Comparison of ENCODE assay signal across 18 cellular contexts in genomic region chr17:45869676-45870341, GRCh38. TPM values are rescaled to one million over a fixed set of nuclear protein-coding genes. Genes with fewer than 3 reads are reported as not detected.
A peak's percentile ranks its signal among the peaks of the same experiment; 100 is the strongest.
DNase-seq lines count a peak whose midpoint lies in the region; ATAC-seq and TF ChIP-seq lines count a peak whose summit lies in the region.
"Had no signal": no experiment of that assay in that cellular context is flagged by ENCODE, and none has a peak within 500 bp of the region (broad histone marks: within the 10 kb centered on the region; RNA-seq: fewer than 3 reads in every experiment).

No MANE protein-coding gene starts in this region.

- no peaks in the 10 kb centered on the region for H3K36me3 Mint-ChIP-seq in nephron progenitor cell (ENCODE audit: low read depth)
- H3K36me3 Mint-ChIP-seq: CD8-positive, alpha-beta T cell had no signal

- peak overlapping the region; percentile 12; the same call in 1 of the 2 replicates for H3K4me2 ChIP-seq in BLaER1

- in situ Hi-C loops in brain microvascular endothelial cell (cut with HindIII; ENCODE audit: low pct_ligation_motif_present, low sequenced_read_pairs): loop anchor here (25.0 kb wide), 1 partner anchor 208 kb away; no protein-coding TSS in a partner anchor

- no peak overlapping the region for H3K27ac ChIP-seq in BLaER1
- H3K27ac ChIP-seq in brain microvascular endothelial cell: no peak overlapping the region
- H3K27ac ChIP-seq: RWPE1, SJCRH30 had no signal

- ATAC-seq in HG02973 (IDR thresholded peaks at IDR 0.05; ENCODE audit: unreplicated experiment): no peak
- ATAC-seq: CD8-positive, alpha-beta T cell had no signal

- no peaks in the 10 kb centered on the region for H4K20me1 ChIP-seq in BLaER1

- H3K4me3 ChIP-seq in BLaER1 (no peak overlapping the region), H7 (ENCODE audit: insufficient read depth, low read depth, low read length) (no peak overlapping the region), brain microvascular endothelial cell (ENCODE audit: low read depth, low read length) (no peak overlapping the region)
- H3K4me3 ChIP-seq: SJCRH30 had no signal

- peaks cover 21% of the 10 kb centered on the region for H3K27me3 Mint-ChIP-seq in nephron progenitor cell (ENCODE audit: low read depth, poor library complexity)

- no peaks in the 10 kb centered on the region for H3K9me3 Mint-ChIP-seq in nephron progenitor cell
- H3K9me3 Mint-ChIP-seq: CD8-positive, alpha-beta T cell had no signal

- no peak overlapping the region for H3K9ac ChIP-seq in BLaER1

- no peaks in the 10 kb centered on the region for H3K9me3 ChIP-seq in BLaER1
- H3K9me3 ChIP-seq: SJCRH30 had no signal

- peaks cover 52% of the 10 kb centered on the region for H3K4me1 Mint-ChIP-seq in nephron progenitor cell

- no peak for TF ChIP-seq CTCF in brain microvascular endothelial cell (IDR thresholded peaks at IDR 0.05; ENCODE audit: low read depth, low read length, missing control alignments)
- no peak for TF ChIP-seq CTCF in nephron progenitor cell (IDR thresholded peaks at IDR 0.05)
- TF ChIP-seq CTCF in GM20000 (IDR thresholded peaks at IDR 0.05; ENCODE audit: extremely low read depth, missing control alignments): no peak

- H3K36me3 ChIP-seq in BLaER1 (no peaks in the 10 kb centered on the region), H7 (replicated peaks; ENCODE audit: control insufficient read depth, insufficient read depth, low read length) (no peaks in the 10 kb centered on the region), brain microvascular endothelial cell (replicated peaks) (no peaks in the 10 kb centered on the region)
- H3K36me3 ChIP-seq: SJCRH30 had no signal

- no peak overlapping the region for H3K4me3 Mint-ChIP-seq in nephron progenitor cell
- H3K4me3 Mint-ChIP-seq: B cell; CD8-positive, alpha-beta T cell had no signal

- H3K27me3 ChIP-seq in BLaER1: no peaks in the 10 kb centered on the region
- H3K27me3 ChIP-seq in H7 (ENCODE audit: control insufficient read depth, insufficient read depth, low read length): no peaks in the 10 kb centered on the region
- H3K27me3 ChIP-seq in brain microvascular endothelial cell (replicated peaks): no peaks in the 10 kb centered on the region

- H3K4me1 ChIP-seq in BLaER1: peaks cover 20% of the 10 kb centered on the region
- H3K4me1 ChIP-seq: SJCRH30 had no signal

- peak overlapping the region; percentile 95 for H3K27ac Mint-ChIP-seq in nephron progenitor cell
- H3K27ac Mint-ChIP-seq: B cell; CD8-positive, alpha-beta T cell had no signal

- peak; percentile 31 for DNase-seq in H7
- peak; percentile 20 for DNase-seq in brain microvascular endothelial cell
- no peak for DNase-seq in nephron progenitor cell
- DNase-seq in NCI-H345 treated with DMSO at 0.1 percent for 48 hours (lab: John Stamatoyannopoulos, UW; ENCODE audit: unreplicated experiment): no peak
- DNase-seq in GM20000 (ENCODE audit: low spot score): no peak
- DNase-seq: CD8-positive, alpha-beta T cell; MV-4-11; NCI-H1436 treated with DMSO at 0.1 percent for 48 hours; NCI-H2081 treated with DMSO at 0.1 percent for 48 hours; NCI-H226; NCI-H526 treated with DMSO at 0.1 percent for 48 hours; SJCRH30 had no signal

RNA-seq across cellular contexts. Expression of gene MAPT, which starts 24.5 kb away (rescaled TPM):
- total RNA-seq in H7 (2014; rRNA removed; shearing (Covaris generic)): 0.85 and 3.1 TPM in 2 replicates

RNA-seq across cellular contexts. Expression of gene SPPL2C, which starts 25.1 kb away (rescaled TPM):
- total RNA-seq in H7 (2014; rRNA removed; shearing (Covaris generic)): not detected in 2 replicates
- total RNA-seq: B cell; CD8-positive, alpha-beta T cell; Daoy; HT1080; SJCRH30 had no signal

Comparison
In these comparisons a context has a peak if more than half of its experiments do, and no peak if none do; other contexts are left out.
1. DNase-seq: peak in H7 (single experiment) and brain microvascular endothelial cell (single experiment); none in nephron progenitor cell (single experiment), NCI-H345 treated with DMSO at 0.1 percent for 48 hours (single experiment) and GM20000 (single experiment).